18 cellular contexts compared by ENCODE assay signal in genomic region chr4:109026588-109026987, GRCh38.
DNase-seq lines count a peak whose midpoint lies in the region; TF ChIP-seq lines count a peak whose summit lies in the region.
"Had no signal": no experiment of that assay in that cellular context is flagged by ENCODE, and none has a peak within 500 bp of the region (broad histone marks: within the 10 kb centered on the region; RNA-seq: fewer than 3 reads in every experiment).

No MANE protein-coding gene starts in this region.

- H4K20me1 ChIP-seq in osteoblast (ENCODE audit: insufficient read depth, low read length) = no peaks in the 10 kb centered on the region
- H4K20me1 ChIP-seq: BLaER1 had no signal

- TF ChIP-seq CTCF in epithelial cell of esophagus (IDR thresholded peaks at IDR 0.05; ENCODE audit: insufficient read depth, low read depth, low read length, missing control alignments) (no peak), osteoblast (IDR thresholded peaks at IDR 0.05; ENCODE audit: extremely low read depth, low read depth, low read length) (no peak)

- peak overlapping the region; percentile 39 for H3K4me2 ChIP-seq in osteoblast (ENCODE audit: insufficient read depth, low read length)
- H3K4me2 ChIP-seq: BLaER1 had no signal

- no peak overlapping the region for H3K27ac ChIP-seq in osteoblast (ENCODE audit: low read depth, low read length)
- H3K27ac ChIP-seq: BLaER1, Peyer's patch had no signal

- no peaks in the 10 kb centered on the region for H3K36me3 ChIP-seq in ES-I3 (ENCODE audit: insufficient read depth, low read length)
- no peaks in the 10 kb centered on the region for H3K36me3 ChIP-seq in osteoblast (ENCODE audit: insufficient read depth, low read length)
- H3K36me3 ChIP-seq: BLaER1, Peyer's patch had no signal

- H3K4me3 ChIP-seq in epithelial cell of esophagus (ENCODE audit: low read length) = no peak overlapping the region
- H3K4me3 ChIP-seq in osteoblast (ENCODE audit: insufficient read depth, low read length) = peak overlapping the region; percentile 42
- H3K4me3 ChIP-seq: BLaER1, GM12878, Peyer's patch had no signal

- no peaks in the 10 kb centered on the region for H3K9me3 ChIP-seq in ES-I3 (ENCODE audit: control insufficient read depth, insufficient read depth, low read length)
- H3K9me3 ChIP-seq in osteoblast (ENCODE audit: low read depth, low read length) = no peaks in the 10 kb centered on the region
- H3K9me3 ChIP-seq: Peyer's patch had no signal

- peak overlapping the region; percentile 3; the same call in 1 of the 2 replicates for H3K9ac ChIP-seq in ES-I3 (ENCODE audit: low read depth, low read length)
- H3K9ac ChIP-seq: BLaER1 had no signal

- H3K4me1 ChIP-seq in ES-I3 (ENCODE audit: insufficient read depth, low read length) = peaks cover 8% of the 10 kb centered on the region
- H3K4me1 ChIP-seq in osteoblast (ENCODE audit: insufficient read depth, low read length) = peaks cover 4% of the 10 kb centered on the region
- H3K4me1 ChIP-seq: BLaER1, Peyer's patch had no signal

- H2AFZ ChIP-seq in osteoblast (ENCODE audit: low read length) = peak overlapping the region; percentile 74

- peak; percentile 79 for DNase-seq in amniotic epithelial cell (ENCODE audit: low read depth)
- peak; percentile 13 for DNase-seq in epithelial cell of esophagus (ENCODE audit: low read depth)
- DNase-seq in osteoblast (ENCODE audit: insufficient read length, low spot score, missing footprints) = no peak
- no peak for DNase-seq in LoVo (ENCODE audit: low spot score)
- DNase-seq in SW480 (ENCODE audit: low spot score) = no peak
- no peak for DNase-seq in NCI-H2107 (lab: John Stamatoyannopoulos, UW)
- no peak for DNase-seq in NCI-H510A (lab: John Stamatoyannopoulos, UW)
- DNase-seq: CD8-positive, alpha-beta memory T cell; H9; NCI-H1048; NCI-H1694; NCI-H446; NCI-H82; Peyer's patch; SHP77 had no signal

- no peaks in the 10 kb centered on the region for H3K79me2 ChIP-seq in osteoblast (ENCODE audit: insufficient read depth, low read length)

- H3K27me3 ChIP-seq in osteoblast (ENCODE audit: insufficient read depth, low read length) = no peaks in the 10 kb centered on the region
- H3K27me3 ChIP-seq: BLaER1, Peyer's patch had no signal

Comparison
In these comparisons a context has a peak if more than half of its experiments do, and no peak if none do; other contexts are left out.
1. DNase-seq: peak in amniotic epithelial cell (single experiment) and epithelial cell of esophagus (single experiment); none in osteoblast (single experiment), LoVo (single experiment), SW480 (single experiment), NCI-H2107 (single experiment) and NCI-H510A (single experiment).